Comparison of ENCODE assay signal across 15 cellular contexts in genomic region chr17:77865109-77865611, GRCh38.
DNase-seq lines count a peak whose midpoint lies in the region; ATAC-seq and TF ChIP-seq lines count a peak whose summit lies in the region.
"Had no signal": no experiment of that assay in that cellular context is flagged by ENCODE, and none has a peak within 500 bp of the region (broad histone marks: within the 10 kb centered on the region; RNA-seq: fewer than 3 reads in every experiment).

No MANE protein-coding gene starts in this region.

- H3K9me3 Mint-ChIP-seq in activated T-helper 2 cell treated with anti-CD3 and anti-CD28 coated beads, Interferon-gamma antibody, Interleukin-2, Interleukin-4, amounts not matched to agents 10 μg/mL and 5 μg/mL and 100 μg/mL, durations not matched to agents 14 hours and 24 hours and 36 hours = no peaks in the 10 kb centered on the region

- peaks cover 51% of the 10 kb centered on the region for H3K4me1 ChIP-seq in Loucy (ENCODE audit: insufficient read depth, low read length, poor library complexity, severe bottlenecking)
- peaks cover 18 to 64% (median 43%) of the 10 kb centered on the region in 6 donors for H3K4me1 ChIP-seq in spleen
- H3K4me1 ChIP-seq: Caco-2 had no signal

- peak overlapping the region; percentile 82 for H3K9ac ChIP-seq in Loucy (ENCODE audit: low read depth, low read length, poor library complexity, severe bottlenecking)

- H3K36me3 Mint-ChIP-seq in activated T-helper 2 cell treated with anti-CD3 and anti-CD28 coated beads, Interferon-gamma antibody, Interleukin-2, Interleukin-4, amounts not matched to agents 10 μg/mL and 5 μg/mL and 100 μg/mL, durations not matched to agents 14 hours and 24 hours and 36 hours (ENCODE audit: low read depth) = no peaks in the 10 kb centered on the region

- intact Hi-C loops in spleen (cut with DNase I; ENCODE audit: low total_unique reads) = no loop called here
- intact Hi-C loops in activated T-helper 2 cell treated with anti-CD3 and anti-CD28 coated beads, Interferon-gamma antibody, Interleukin-2, Interleukin-4, amounts not matched to agents 10 μg/mL and 5 μg/mL and 100 μg/mL, durations not matched to agents 14 hours and 24 hours and 36 hours (cut with micrococcal nuclease) = no loop called here

- H3K9me2 ChIP-seq in Loucy (replicated peaks; ENCODE audit: low read depth, low read length) = no peaks in the 10 kb centered on the region

- peak; percentile 84 for DNase-seq in WERI-Rb-1
- peak; percentile 77 for DNase-seq in left kidney (ENCODE audit: low read depth, low spot score)
- DNase-seq in spleen = peak; percentile 63
- DNase-seq in activated gamma-delta T cell (lab: John Stamatoyannopoulos, UW) = no peak
- DNase-seq in activated T-helper 2 cell treated with anti-CD3 and anti-CD28 coated beads, Interferon-gamma antibody, Interleukin-2, Interleukin-4, amounts not matched to agents 10 μg/mL and 5 μg/mL and 100 μg/mL, durations not matched to agents 14 hours and 24 hours and 36 hours (ENCODE audit: low spot score) = no peak
- DNase-seq in RKO (ENCODE audit: low spot score) = no peak
- DNase-seq: activated CD4-positive, alpha-beta T cell treated with anti-CD3 and anti-CD28 coated beads for 1 hour; Caco-2; NK-92 treated with Interleukin-12 subunit alpha and Interleukin-12 subunit beta, amount 100 ng/mL, for 24 hours; psoas muscle; SW 1271 had no signal

- H3K36me3 ChIP-seq in Loucy (ENCODE audit: insufficient read depth, low read length) (no peaks in the 10 kb centered on the region), WERI-Rb-1 (no peaks in the 10 kb centered on the region), spleen (no peaks in the 10 kb centered on the region)

- no peak for TF ChIP-seq POLR2A in spleen (IDR thresholded peaks at IDR 0.05)

- H3K27me3 Mint-ChIP-seq in activated T-helper 2 cell treated with anti-CD3 and anti-CD28 coated beads, Interferon-gamma antibody, Interleukin-2, Interleukin-4, amounts not matched to agents 10 μg/mL and 5 μg/mL and 100 μg/mL, durations not matched to agents 14 hours and 24 hours and 36 hours (ENCODE audit: low read depth) = peaks cover 12% of the 10 kb centered on the region

- H3K4me3 ChIP-seq in Loucy (ENCODE audit: low read length, poor library complexity, severe bottlenecking) (peak overlapping the region; percentile 62), WERI-Rb-1 (ENCODE audit: low read depth, low read length) (no peak overlapping the region; the same call in 1 of the 2 replicates), spleen (no peak overlapping the region)
- H3K4me3 ChIP-seq: hepatocyte, psoas muscle had no signal

- TF ChIP-seq CTCF in Loucy (conservative IDR thresholded peaks at IDR 0.05; ENCODE audit: low read length) = no peak
- no peak for TF ChIP-seq CTCF in WERI-Rb-1 (IDR thresholded peaks at IDR 0.05; ENCODE audit: low read depth, low read length)
- TF ChIP-seq CTCF in spleen (IDR thresholded peaks at IDR 0.05 in 8 of 11, conservative IDR thresholded peaks at IDR 0.05 in 3 of 11) = no peak

- H3K27me3 ChIP-seq in Loucy (ENCODE audit: insufficient read depth, low read length, poor library complexity, severe bottlenecking) (no peaks in the 10 kb centered on the region), WERI-Rb-1 (ENCODE audit: insufficient read depth, low read depth, severe bottlenecking) (no peaks in the 10 kb centered on the region), spleen (replicated peaks in 1 of 7) (peaks cover 0 to 14% (median 0%) of the 10 kb centered on the region in 7 donors)
- H3K27me3 ChIP-seq: hepatocyte had no signal

- H3K9me3 ChIP-seq in Loucy (ENCODE audit: insufficient read depth, low read depth, low read length) (no peaks in the 10 kb centered on the region), WERI-Rb-1 (ENCODE audit: severe bottlenecking) (no peaks in the 10 kb centered on the region), spleen (no peaks in the 10 kb centered on the region)
- H3K9me3 ChIP-seq: Caco-2, psoas muscle had no signal

- H3K4me3 Mint-ChIP-seq in activated T-helper 2 cell treated with anti-CD3 and anti-CD28 coated beads, Interferon-gamma antibody, Interleukin-2, Interleukin-4, amounts not matched to agents 10 μg/mL and 5 μg/mL and 100 μg/mL, durations not matched to agents 14 hours and 24 hours and 36 hours (ENCODE audit: low read depth) = no peak overlapping the region
- H3K4me3 Mint-ChIP-seq: activated T-helper 1 cell treated with anti-CD3 and anti-CD28 coated beads, Interleukin-12 subunit alpha, Interleukin-12 subunit beta, Interleukin-2, Interleukin-4 antibody, amounts not matched to agents 30 ng/mL and 10 ng/mL and 1 ng/mL, durations not matched to agents 14 hours and 24 hours and 36 hours had no signal

- no peaks in the 10 kb centered on the region for H3F3A ChIP-seq in Loucy (ENCODE audit: low read depth)

- peak overlapping the region; percentile 81 for H3K4me2 ChIP-seq in Loucy (ENCODE audit: low read depth, low read length, poor library complexity, severe bottlenecking)
- H3K4me2 ChIP-seq: hepatocyte had no signal

- no peak for ATAC-seq in HG03196 (IDR thresholded peaks at IDR 0.05; ENCODE audit: unreplicated experiment)

- WGBS in spleen, 5 donors = 78 to 92% (median 90%) methylated on average over 20 to 22 of the region's 22 CpGs

- no peak overlapping the region for H2AFZ ChIP-seq in Loucy (ENCODE audit: low read length)
- H2AFZ ChIP-seq: hepatocyte had no signal

- H3K27ac Mint-ChIP-seq in activated T-helper 2 cell treated with anti-CD3 and anti-CD28 coated beads, Interferon-gamma antibody, Interleukin-2, Interleukin-4, amounts not matched to agents 10 μg/mL and 5 μg/mL and 100 μg/mL, durations not matched to agents 14 hours and 24 hours and 36 hours = no peak overlapping the region
- H3K27ac Mint-ChIP-seq: activated T-helper 1 cell treated with anti-CD3 and anti-CD28 coated beads, Interleukin-12 subunit alpha, Interleukin-12 subunit beta, Interleukin-2, Interleukin-4 antibody, amounts not matched to agents 30 ng/mL and 10 ng/mL and 1 ng/mL, durations not matched to agents 14 hours and 24 hours and 36 hours had no signal

- peak overlapping the region; percentile 80 for H3K27ac ChIP-seq in WERI-Rb-1
- no peak overlapping the region for H3K27ac ChIP-seq in spleen
- H3K27ac ChIP-seq: hepatocyte, psoas muscle had no signal

- H3K4me1 Mint-ChIP-seq in activated T-helper 2 cell treated with anti-CD3 and anti-CD28 coated beads, Interferon-gamma antibody, Interleukin-2, Interleukin-4, amounts not matched to agents 10 μg/mL and 5 μg/mL and 100 μg/mL, durations not matched to agents 14 hours and 24 hours and 36 hours (ENCODE audit: low read depth) = peaks cover 13% of the 10 kb centered on the region

- peaks cover 14% of the 10 kb centered on the region; the same call in 1 of the 2 replicates for H3K79me2 ChIP-seq in Loucy (ENCODE audit: insufficient read depth, low read length)
- H3K79me2 ChIP-seq: hepatocyte had no signal

- no peaks in the 10 kb centered on the region for H4K20me1 ChIP-seq in Loucy (ENCODE audit: insufficient read depth, low read length, poor library complexity, severe bottlenecking)

Comparison
In these comparisons a context has a peak if more than half of its experiments do, and no peak if none do; other contexts are left out.
1. DNase-seq: peak in WERI-Rb-1 (single experiment), left kidney (single experiment) and spleen (single experiment); none in activated gamma-delta T cell (single experiment), activated T-helper 2 cell treated with anti-CD3 and anti-CD28 coated beads, Interferon-gamma antibody, Interleukin-2, Interleukin-4, amounts not matched to agents 10 μg/mL and 5 μg/mL and 100 μg/mL, durations not matched to agents 14 hours and 24 hours and 36 hours (single experiment) and RKO (single experiment).